Comparison of ENCODE assay signal across 1 cellular context in the genomic region with DNA sequence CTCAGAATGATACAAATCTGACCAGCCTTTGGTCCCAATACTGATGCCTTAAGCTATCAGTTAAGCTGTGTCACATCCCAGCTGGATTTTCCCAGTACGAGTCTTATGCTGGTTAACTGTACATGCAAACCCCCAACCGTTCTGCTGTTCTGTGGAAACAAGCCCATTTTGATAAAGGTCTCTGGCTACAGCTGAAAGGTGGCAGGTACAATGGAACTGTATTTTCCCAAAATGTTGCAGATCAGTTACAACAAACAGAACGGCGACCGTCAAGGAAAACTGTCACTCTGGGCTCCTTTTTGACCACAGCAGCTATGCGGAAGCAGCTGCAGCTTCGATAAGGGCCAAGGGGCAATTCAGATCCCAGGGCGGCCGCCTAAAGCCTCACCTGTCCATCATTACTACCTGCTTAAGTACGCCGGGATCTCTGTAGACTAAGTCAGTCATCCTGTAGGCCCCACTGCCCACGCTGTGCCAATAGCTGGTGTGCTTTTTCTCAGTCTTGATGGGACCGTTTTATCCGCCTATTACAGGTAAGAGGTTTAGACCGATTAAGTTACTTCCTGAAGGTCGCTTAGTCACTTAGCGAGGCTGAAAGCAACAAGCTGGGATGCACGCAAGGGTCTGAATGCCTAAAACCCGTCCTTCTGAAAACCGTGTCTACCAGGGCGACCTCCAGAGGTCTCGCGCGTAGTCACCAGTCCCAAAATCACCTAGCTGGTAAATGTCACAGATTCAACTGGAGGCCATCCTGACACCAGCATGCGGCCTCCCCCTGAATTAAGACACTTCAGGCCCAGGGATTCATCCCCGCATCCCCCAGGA.
TF ChIP-seq lines count a peak whose summit lies in the region.

No MANE protein-coding gene starts in this region.

TF ChIP-seq in HepG2, 621 proteins besides CTCF, POLR2A, EP300 and RAD21 (continued from another document):
- TF ChIP-seq RBM22 (optimal IDR thresholded peaks at IDR 0.05; ENCODE audit: low read length) = peak; percentile 37
- TF ChIP-seq NFKBIZ (CRISPR knock-in tag; IDR thresholded peaks at IDR 0.05) = 0 out of 2 replicates have a peak, but pooled peaks have one; percentile 14
- no peak for TF ChIP-seq LCORL (IDR thresholded peaks at IDR 0.05)
- 0 out of 2 replicates have a peak, but pooled peaks have one; percentile 5 for TF ChIP-seq LCORL (CRISPR knock-in tag; IDR thresholded peaks at IDR 0.05)
- TF ChIP-seq ZFYVE20 (CRISPR knock-in tag; IDR thresholded peaks at IDR 0.05; ENCODE audit: borderline replicate concordance, low read depth) = peak; percentile 43; the same call in 1 of the 2 replicates
- TF ChIP-seq, protein P1, sequence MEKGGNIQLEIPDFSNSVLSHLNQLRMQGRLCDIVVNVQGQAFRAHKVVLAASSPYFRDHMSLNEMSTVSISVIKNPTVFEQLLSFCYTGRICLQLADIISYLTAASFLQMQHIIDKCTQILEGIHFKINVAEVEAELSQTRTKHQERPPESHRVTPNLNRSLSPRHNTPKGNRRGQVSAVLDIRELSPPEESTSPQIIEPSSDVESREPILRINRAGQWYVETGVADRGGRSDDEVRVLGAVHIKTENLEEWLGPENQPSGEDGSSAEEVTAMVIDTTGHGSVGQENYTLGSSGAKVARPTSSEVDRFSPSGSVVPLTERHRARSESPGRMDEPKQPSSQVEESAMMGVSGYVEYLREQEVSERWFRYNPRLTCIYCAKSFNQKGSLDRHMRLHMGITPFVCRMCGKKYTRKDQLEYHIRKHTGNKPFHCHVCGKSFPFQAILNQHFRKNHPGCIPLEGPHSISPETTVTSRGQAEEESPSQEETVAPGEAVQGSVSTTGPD (CRISPR knock-in tag; IDR thresholded peaks at IDR 0.05) = 0 out of 2 replicates have a peak, but pooled peaks have one; percentile 1
- TF ChIP-seq ZNF841 (CRISPR knock-in tag; IDR thresholded peaks at IDR 0.05; ENCODE audit: borderline replicate concordance) = no peak
- 0 out of 2 replicates have a peak, but pooled peaks have one; percentile 15 for TF ChIP-seq SAP130 (CRISPR knock-in tag; IDR thresholded peaks at IDR 0.05; ENCODE audit: low read depth)
- TF ChIP-seq, protein P2, sequence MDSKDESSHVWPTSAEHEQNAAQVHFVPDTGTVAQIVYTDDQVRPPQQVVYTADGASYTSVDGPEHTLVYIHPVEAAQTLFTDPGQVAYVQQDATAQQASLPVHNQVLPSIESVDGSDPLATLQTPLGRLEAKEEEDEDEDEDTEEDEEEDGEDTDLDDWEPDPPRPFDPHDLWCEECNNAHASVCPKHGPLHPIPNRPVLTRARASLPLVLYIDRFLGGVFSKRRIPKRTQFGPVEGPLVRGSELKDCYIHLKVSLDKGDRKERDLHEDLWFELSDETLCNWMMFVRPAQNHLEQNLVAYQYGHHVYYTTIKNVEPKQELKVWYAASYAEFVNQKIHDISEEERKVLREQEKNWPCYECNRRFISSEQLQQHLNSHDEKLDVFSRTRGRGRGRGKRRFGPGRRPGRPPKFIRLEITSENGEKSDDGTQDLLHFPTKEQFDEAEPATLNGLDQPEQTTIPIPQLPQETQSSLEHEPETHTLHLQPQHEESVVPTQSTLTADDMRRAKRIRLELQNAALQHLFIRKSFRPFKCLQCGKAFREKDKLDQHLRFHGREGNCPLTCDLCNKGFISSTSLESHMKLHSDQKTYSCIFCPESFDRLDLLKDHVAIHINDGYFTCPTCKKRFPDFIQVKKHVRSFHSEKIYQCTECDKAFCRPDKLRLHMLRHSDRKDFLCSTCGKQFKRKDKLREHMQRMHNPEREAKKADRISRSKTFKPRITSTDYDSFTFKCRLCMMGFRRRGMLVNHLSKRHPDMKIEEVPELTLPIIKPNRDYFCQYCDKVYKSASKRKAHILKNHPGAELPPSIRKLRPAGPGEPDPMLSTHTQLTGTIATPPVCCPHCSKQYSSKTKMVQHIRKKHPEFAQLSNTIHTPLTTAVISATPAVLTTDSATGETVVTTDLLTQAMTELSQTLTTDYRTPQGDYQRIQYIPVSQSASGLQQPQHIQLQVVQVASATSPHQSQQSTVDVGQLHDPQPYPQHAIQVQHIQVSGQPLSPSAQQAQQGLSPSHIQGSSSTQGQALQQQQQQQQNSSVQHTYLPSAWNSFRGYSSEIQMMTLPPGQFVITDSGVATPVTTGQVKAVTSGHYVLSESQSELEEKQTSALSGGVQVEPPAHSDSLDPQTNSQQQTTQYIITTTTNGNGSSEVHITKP (CRISPR knock-in tag; IDR thresholded peaks at IDR 0.05; ENCODE audit: low read depth) = 0 out of 2 replicates have a peak, but pooled peaks have one; percentile 3
- TF ChIP-seq CAMTA2 (CRISPR knock-in tag; IDR thresholded peaks at IDR 0.05; ENCODE audit: borderline replicate concordance) = no peak
- TF ChIP-seq, protein P3, sequence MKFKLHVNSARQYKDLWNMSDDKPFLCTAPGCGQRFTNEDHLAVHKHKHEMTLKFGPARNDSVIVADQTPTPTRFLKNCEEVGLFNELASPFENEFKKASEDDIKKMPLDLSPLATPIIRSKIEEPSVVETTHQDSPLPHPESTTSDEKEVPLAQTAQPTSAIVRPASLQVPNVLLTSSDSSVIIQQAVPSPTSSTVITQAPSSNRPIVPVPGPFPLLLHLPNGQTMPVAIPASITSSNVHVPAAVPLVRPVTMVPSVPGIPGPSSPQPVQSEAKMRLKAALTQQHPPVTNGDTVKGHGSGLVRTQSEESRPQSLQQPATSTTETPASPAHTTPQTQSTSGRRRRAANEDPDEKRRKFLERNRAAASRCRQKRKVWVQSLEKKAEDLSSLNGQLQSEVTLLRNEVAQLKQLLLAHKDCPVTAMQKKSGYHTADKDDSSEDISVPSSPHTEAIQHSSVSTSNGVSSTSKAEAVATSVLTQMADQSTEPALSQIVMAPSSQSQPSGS (CRISPR knock-in tag; IDR thresholded peaks at IDR 0.05) = no peak
- TF ChIP-seq NR2F2 (IDR thresholded peaks at IDR 0.05; ENCODE audit: borderline replicate concordance, low read depth) = 0 out of 2 replicates have a peak, but pooled peaks have one; percentile 11
- peak; percentile 40; the same call in 1 of the 2 replicates for TF ChIP-seq ZZZ3 (CRISPR knock-in tag; IDR thresholded peaks at IDR 0.05; ENCODE audit: borderline replicate concordance)
- TF ChIP-seq, protein P4, sequence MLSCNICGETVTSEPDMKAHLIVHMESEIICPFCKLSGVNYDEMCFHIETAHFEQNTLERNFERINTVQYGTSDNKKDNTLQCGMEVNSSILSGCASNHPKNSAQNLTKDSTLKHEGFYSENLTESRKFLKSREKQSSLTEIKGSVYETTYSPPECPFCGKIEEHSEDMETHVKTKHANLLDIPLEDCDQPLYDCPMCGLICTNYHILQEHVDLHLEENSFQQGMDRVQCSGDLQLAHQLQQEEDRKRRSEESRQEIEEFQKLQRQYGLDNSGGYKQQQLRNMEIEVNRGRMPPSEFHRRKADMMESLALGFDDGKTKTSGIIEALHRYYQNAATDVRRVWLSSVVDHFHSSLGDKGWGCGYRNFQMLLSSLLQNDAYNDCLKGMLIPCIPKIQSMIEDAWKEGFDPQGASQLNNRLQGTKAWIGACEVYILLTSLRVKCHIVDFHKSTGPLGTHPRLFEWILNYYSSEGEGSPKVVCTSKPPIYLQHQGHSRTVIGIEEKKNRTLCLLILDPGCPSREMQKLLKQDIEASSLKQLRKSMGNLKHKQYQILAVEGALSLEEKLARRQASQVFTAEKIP (CRISPR knock-in tag; IDR thresholded peaks at IDR 0.05; ENCODE audit: borderline replicate concordance) = no peak
- TF ChIP-seq ELF1 (CRISPR knock-in tag; IDR thresholded peaks at IDR 0.05) = peak; percentile 33; the same call in 1 of the 2 replicates
- no peak for TF ChIP-seq ZNF510 (CRISPR knock-in tag; IDR thresholded peaks at IDR 0.05; ENCODE audit: low read depth)
- TF ChIP-seq NFE2L1 (CRISPR knock-in tag; IDR thresholded peaks at IDR 0.05; ENCODE audit: borderline replicate concordance) = no peak
- TF ChIP-seq, protein P5, sequence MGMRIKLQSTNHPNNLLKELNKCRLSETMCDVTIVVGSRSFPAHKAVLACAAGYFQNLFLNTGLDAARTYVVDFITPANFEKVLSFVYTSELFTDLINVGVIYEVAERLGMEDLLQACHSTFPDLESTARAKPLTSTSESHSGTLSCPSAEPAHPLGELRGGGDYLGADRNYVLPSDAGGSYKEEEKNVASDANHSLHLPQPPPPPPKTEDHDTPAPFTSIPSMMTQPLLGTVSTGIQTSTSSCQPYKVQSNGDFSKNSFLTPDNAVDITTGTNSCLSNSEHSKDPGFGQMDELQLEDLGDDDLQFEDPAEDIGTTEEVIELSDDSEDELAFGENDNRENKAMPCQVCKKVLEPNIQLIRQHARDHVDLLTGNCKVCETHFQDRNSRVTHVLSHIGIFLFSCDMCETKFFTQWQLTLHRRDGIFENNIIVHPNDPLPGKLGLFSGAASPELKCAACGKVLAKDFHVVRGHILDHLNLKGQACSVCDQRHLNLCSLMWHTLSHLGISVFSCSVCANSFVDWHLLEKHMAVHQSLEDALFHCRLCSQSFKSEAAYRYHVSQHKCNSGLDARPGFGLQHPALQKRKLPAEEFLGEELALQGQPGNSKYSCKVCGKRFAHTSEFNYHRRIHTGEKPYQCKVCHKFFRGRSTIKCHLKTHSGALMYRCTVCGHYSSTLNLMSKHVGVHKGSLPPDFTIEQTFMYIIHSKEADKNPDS (CRISPR knock-in tag; IDR thresholded peaks at IDR 0.05) = 0 out of 2 replicates have a peak, but pooled peaks have one; percentile 4
- TF ChIP-seq RBFOX2 (IDR thresholded peaks at IDR 0.05; ENCODE audit: low read depth, low read length) = peak; percentile 16; the same call in 1 of the 2 replicates
- TF ChIP-seq ZMYM2 (CRISPR knock-in tag; IDR thresholded peaks at IDR 0.05) = peak; percentile 7; the same call in 1 of the 2 replicates
- TF ChIP-seq NFIC (IDR thresholded peaks at IDR 0.05; ENCODE audit: low read length) = peak; percentile 40; the same call in 1 of the 2 replicates
- TF ChIP-seq, protein P6, sequence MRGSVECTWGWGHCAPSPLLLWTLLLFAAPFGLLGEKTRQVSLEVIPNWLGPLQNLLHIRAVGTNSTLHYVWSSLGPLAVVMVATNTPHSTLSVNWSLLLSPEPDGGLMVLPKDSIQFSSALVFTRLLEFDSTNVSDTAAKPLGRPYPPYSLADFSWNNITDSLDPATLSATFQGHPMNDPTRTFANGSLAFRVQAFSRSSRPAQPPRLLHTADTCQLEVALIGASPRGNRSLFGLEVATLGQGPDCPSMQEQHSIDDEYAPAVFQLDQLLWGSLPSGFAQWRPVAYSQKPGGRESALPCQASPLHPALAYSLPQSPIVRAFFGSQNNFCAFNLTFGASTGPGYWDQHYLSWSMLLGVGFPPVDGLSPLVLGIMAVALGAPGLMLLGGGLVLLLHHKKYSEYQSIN (CRISPR knock-in tag; IDR thresholded peaks at IDR 0.05; ENCODE audit: borderline replicate concordance) = no peak
- TF ChIP-seq U2AF2 (IDR thresholded peaks at IDR 0.05; ENCODE audit: low read depth, low read length) = 0 out of 2 replicates have a peak, but pooled peaks have one; percentile 9
- TF ChIP-seq, protein P7, sequence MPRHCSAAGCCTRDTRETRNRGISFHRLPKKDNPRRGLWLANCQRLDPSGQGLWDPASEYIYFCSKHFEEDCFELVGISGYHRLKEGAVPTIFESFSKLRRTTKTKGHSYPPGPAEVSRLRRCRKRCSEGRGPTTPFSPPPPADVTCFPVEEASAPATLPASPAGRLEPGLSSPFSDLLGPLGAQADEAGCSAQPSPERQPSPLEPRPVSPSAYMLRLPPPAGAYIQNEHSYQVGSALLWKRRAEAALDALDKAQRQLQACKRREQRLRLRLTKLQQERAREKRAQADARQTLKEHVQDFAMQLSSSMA (CRISPR knock-in tag; IDR thresholded peaks at IDR 0.05) = 0 out of 2 replicates have a peak, but pooled peaks have one; percentile 27
